In the genomic region with DNA sequence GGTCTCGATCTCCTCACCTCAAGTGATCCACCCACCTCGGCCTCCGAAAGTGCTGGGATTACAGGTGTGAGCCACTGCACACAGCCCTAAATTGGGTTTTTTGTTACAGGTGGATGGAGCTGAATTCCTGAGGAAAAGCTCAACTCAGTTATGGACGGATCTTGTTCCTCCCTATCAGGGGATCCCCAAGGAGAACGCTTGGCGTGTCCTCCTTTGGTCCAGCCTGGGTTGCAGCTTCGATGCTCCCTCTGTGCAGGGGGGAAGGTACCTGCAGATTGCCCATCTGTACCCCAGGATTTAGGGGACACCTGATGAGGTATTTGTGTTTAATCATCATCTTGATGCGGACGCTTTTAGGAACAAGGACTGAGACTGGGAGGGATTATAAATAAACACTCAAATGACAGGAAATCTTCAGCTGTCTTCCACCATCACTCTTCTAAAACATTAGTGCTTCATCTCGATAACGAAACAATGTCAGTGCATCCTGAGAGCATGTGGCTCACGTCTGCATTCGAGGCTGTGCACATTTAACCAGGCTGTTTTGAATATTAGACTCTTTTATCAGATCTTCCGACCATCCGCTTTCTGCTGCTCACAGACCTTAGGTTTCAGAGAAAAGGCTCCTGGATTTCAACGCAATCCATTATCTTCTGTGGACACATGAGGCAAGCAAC, we compare ENCODE assay signal across 18 cellular contexts. TPM values are rescaled to one million over a fixed set of nuclear protein-coding genes. Genes with fewer than 3 reads are reported as not detected.
"Had no signal": no experiment of that assay in that cellular context is flagged by ENCODE, and none has a peak within 500 bp of the region (broad histone marks: within the 10 kb centered on the region; RNA-seq: fewer than 3 reads in every experiment).

No MANE protein-coding gene starts in this region.

- H3K4me2 ChIP-seq: hepatocyte had no signal

- ATAC-seq: activated CD4-positive, alpha-beta T cell treated with anti-CD3 and anti-CD28 coated beads for 36 hours; foreskin keratinocyte; lower lobe of right lung; stimulated activated naive B cell treated with anti-CD40 and anti-IgM and Interleukin-4, amounts not matched to agents 10 μg/mL and 1 μg/mL and 100 μg/mL, for 72 hours; upper lobe of right lung; WTC11 had no signal

- H3K27ac ChIP-seq: epithelial cell of prostate, foreskin keratinocyte, hepatocyte, lower lobe of right lung, sigmoid colon, thoracic aorta, upper lobe of right lung had no signal

- H3K4me3 ChIP-seq: hepatocyte, lower lobe of right lung, sigmoid colon, thoracic aorta, upper lobe of right lung had no signal

- DNase-seq: activated CD4-positive, alpha-beta T cell treated with anti-CD3 and anti-CD28 coated beads for 36 hours; activated CD4-positive, alpha-beta T cell treated with anti-CD3 and anti-CD28 coated beads, Interleukin-2, amount 50 U/mL, for 48 hours; activated T-cell treated with anti-CD3 and anti-CD28 coated beads for 4 hours; endodermal cell; foreskin keratinocyte; islet precursor cell; lower lobe of right lung; sigmoid colon; stimulated activated naive B cell treated with anti-CD40 and anti-IgM and Interleukin-4, amounts not matched to agents 10 μg/mL and 1 μg/mL and 100 μg/mL, for 72 hours; upper lobe of right lung had no signal

- H3K79me2 ChIP-seq: hepatocyte had no signal

- H3K9me3 ChIP-seq: lower lobe of right lung, sigmoid colon, thoracic aorta, upper lobe of right lung had no signal

- H2AFZ ChIP-seq: hepatocyte had no signal

- H3K4me1 ChIP-seq: foreskin keratinocyte, lower lobe of right lung, sigmoid colon, upper lobe of right lung had no signal

- H3K36me3 ChIP-seq: lower lobe of right lung, sigmoid colon, thoracic aorta, upper lobe of right lung had no signal

RNA-seq across cellular contexts. Expression of gene MEIOB, which starts 18.2 kb away (rescaled TPM):
- total RNA-seq: activated T-helper 1 cell treated with anti-CD3 and anti-CD28 coated beads, Interleukin-12 subunit alpha, Interleukin-12 subunit beta, Interleukin-2, Interleukin-4 antibody, amounts not matched to agents 30 ng/mL and 10 ng/mL and 1 ng/mL, durations not matched to agents 14 hours and 24 hours and 36 hours; endodermal cell; fibroblast of lung; hepatocyte; lower lobe of right lung; mesothelial cell of epicardium; sigmoid colon; thoracic aorta; upper lobe of right lung had no signal
- polyA plus RNA-seq: fibroblast of lung had no signal

RNA-seq across cellular contexts. Expression of gene HS3ST6, which starts 28.1 kb away (rescaled TPM):
- total RNA-seq: activated CD4-positive, alpha-beta T cell treated with anti-CD3 and anti-CD28 coated beads for 36 hours; activated T-helper 1 cell treated with anti-CD3 and anti-CD28 coated beads, Interleukin-12 subunit alpha, Interleukin-12 subunit beta, Interleukin-2, Interleukin-4 antibody, amounts not matched to agents 30 ng/mL and 10 ng/mL and 1 ng/mL, durations not matched to agents 14 hours and 24 hours and 36 hours; endodermal cell; fibroblast of lung; foreskin keratinocyte; hepatocyte; renal cortical epithelial cell; sigmoid colon; thoracic aorta; upper lobe of right lung had no signal
- polyA plus RNA-seq: fibroblast of lung had no signal
